16 cellular contexts compared by ENCODE assay signal in genomic region chr11:128458316-128458715, GRCh38.
A peak's percentile ranks its signal among the peaks of the same experiment; 100 is the strongest.
DNase-seq lines count a peak whose midpoint lies in the region; ATAC-seq, FAIRE-seq and TF ChIP-seq lines count a peak whose summit lies in the region.
"Had no signal": no experiment of that assay in that cellular context is flagged by ENCODE, and none has a peak within 500 bp of the region (broad histone marks: within the 10 kb centered on the region; RNA-seq: fewer than 3 reads in every experiment).

No MANE protein-coding gene starts in this region.

- H3K4me3 Mint-ChIP-seq in HFFc6 (peak overlapping the region; percentile 44), astrocyte (ENCODE audit: unreplicated experiment) (no peak overlapping the region)
- H3K4me3 Mint-ChIP-seq: mesothelial cell of epicardium had no signal

- peak overlapping the region; percentile 31 for H3K4me2 ChIP-seq in astrocyte (ENCODE audit: low read length)

- H3K36me3 Mint-ChIP-seq in HFFc6 (ENCODE audit: low read depth), result peaks cover 77% of the 10 kb centered on the region
- peaks cover 29% of the 10 kb centered on the region for H3K36me3 Mint-ChIP-seq in astrocyte (ENCODE audit: low read depth, unreplicated experiment)

- H3K36me3 ChIP-seq in astrocyte (ENCODE audit: insufficient read depth, low read length), result peaks cover 52% of the 10 kb centered on the region

- FAIRE-seq in astrocyte (lab: Jason Lieb, UNC), result peak; percentile 99
- FAIRE-seq: D721Med had no signal

- POLR2A ChIA-PET in AG04450 (lab: Yijun Ruan, JAX), result interaction anchor here (0.6 to 1.6 kb wide), 4 partner anchors 9 to 310 kb away, joined by 3 to 5 read pairs (median 4); no protein-coding TSS in a partner anchor

- no peak for TF ChIP-seq CTCF in AG04450 (IDR thresholded peaks at IDR 0.05; ENCODE audit: low read depth, low read length)
- TF ChIP-seq CTCF in HFFc6 (IDR thresholded peaks at IDR 0.05), result no peak
- TF ChIP-seq CTCF in astrocyte (IDR thresholded peaks at IDR 0.05; ENCODE audit: insufficient read depth, low read depth, low read length), result no peak

- H3K27me3 Mint-ChIP-seq in HFFc6 (ENCODE audit: insufficient read depth) (peaks cover 8% of the 10 kb centered on the region), astrocyte (ENCODE audit: low read depth, unreplicated experiment) (no peaks in the 10 kb centered on the region)

- H3K9me3 Mint-ChIP-seq in HFFc6 (no peaks in the 10 kb centered on the region), astrocyte (ENCODE audit: unreplicated experiment) (no peaks in the 10 kb centered on the region)
- H3K9me3 Mint-ChIP-seq: mesothelial cell of epicardium had no signal

- peaks cover 76% of the 10 kb centered on the region for H3K4me1 Mint-ChIP-seq in HFFc6 (ENCODE audit: low read depth)
- H3K4me1 Mint-ChIP-seq in astrocyte (ENCODE audit: low read depth, unreplicated experiment), result peaks cover 33% of the 10 kb centered on the region

- H3K27ac Mint-ChIP-seq in HFFc6, result peak overlapping the region; percentile 78
- H3K27ac Mint-ChIP-seq in astrocyte (ENCODE audit: unreplicated experiment), result peak overlapping the region; percentile 87
- H3K27ac Mint-ChIP-seq: mesothelial cell of epicardium had no signal

- peak overlapping the region; percentile 60 for H3K9ac ChIP-seq in astrocyte (ENCODE audit: low read length)

- DNase-seq in AG04450 (ENCODE audit: low read depth, low spot score) (peak; percentile 55), HFFc6 (peak; percentile 78), astrocyte (ENCODE audit: low read depth) (peak; percentile 93), kidney glomerular epithelial cell (lab: John Stamatoyannopoulos, UW) (peak; percentile 64), NCI-H128 (lab: John Stamatoyannopoulos, UW; ENCODE audit: unreplicated experiment) (no peak)
- DNase-seq: activated T-cell treated with anti-CD3 and anti-CD28 coated beads, Interleukin-2, amount 50 U/mL, for 1 hour; effector memory CD4-positive, alpha-beta T cell; NCI-H2227 treated with DMSO at 0.1 percent for 48 hours; stimulated activated CD4-positive, alpha-beta T cell treated with anti-CD3 and anti-CD28 coated beads, Interleukin-1b, Interleukin-23, amount 100 ng/mL, for 48 hours had no signal

- H3K4me3 ChIP-seq in AG04450 (ENCODE audit: low read depth, low read length), result no peak overlapping the region
- no peak overlapping the region for H3K4me3 ChIP-seq in astrocyte (ENCODE audit: insufficient read depth, low read depth, low read length)
- H3K4me3 ChIP-seq: SK-N-MC, thoracic aorta had no signal

- no peak overlapping the region for H2AFZ ChIP-seq in astrocyte (ENCODE audit: low read depth, low read length)

- ATAC-seq in GM21360 (IDR thresholded peaks at IDR 0.05; ENCODE audit: unreplicated experiment), result no peak
- ATAC-seq in HG02970 (IDR thresholded peaks at IDR 0.05; ENCODE audit: low FRiP score, unreplicated experiment), result no peak
- no peak for ATAC-seq in GM18861 (IDR thresholded peaks at IDR 0.05; ENCODE audit: unreplicated experiment)

- H3K9me3 ChIP-seq in AG04450 (ENCODE audit: control insufficient read depth, insufficient read depth, low read length) (no peaks in the 10 kb centered on the region), astrocyte (ENCODE audit: insufficient read depth, low read depth, low read length) (no peaks in the 10 kb centered on the region)
- H3K9me3 ChIP-seq: thoracic aorta had no signal

- CTCF ChIA-PET in AG04450 (lab: Charles Lee), result interaction anchor here (0.8 to 1.7 kb wide), 4 partner anchors 10 to 174 kb away, joined by 3 to 9 read pairs (median 5); no protein-coding TSS in a partner anchor

- no peaks in the 10 kb centered on the region for H3K27me3 ChIP-seq in AG04450 (ENCODE audit: control insufficient read depth, insufficient read depth, low read length)
- no peaks in the 10 kb centered on the region for H3K27me3 ChIP-seq in astrocyte (ENCODE audit: insufficient read depth, low read length)

- peaks cover 17% of the 10 kb centered on the region for H3K79me2 ChIP-seq in astrocyte (ENCODE audit: insufficient read depth, low read length)

- H3K27ac ChIP-seq in AG04450 (ENCODE audit: low read depth, low read length), result peak overlapping the region; percentile 69
- H3K27ac ChIP-seq in astrocyte (ENCODE audit: low read depth, low read length), result peak overlapping the region; percentile 88
- H3K27ac ChIP-seq: SK-N-MC, thoracic aorta had no signal

- H3K4me1 ChIP-seq in astrocyte (ENCODE audit: insufficient read depth, low read length), result peaks cover 33% of the 10 kb centered on the region

- no peaks in the 10 kb centered on the region for H4K20me1 ChIP-seq in astrocyte (ENCODE audit: insufficient read depth, low read length)
